Comparison of ENCODE assay signal across 8 cellular contexts in genomic region chr15:78077860-78078187, GRCh38. TPM values are rescaled to one million over a fixed set of nuclear protein-coding genes. Genes with fewer than 3 reads are reported as not detected.
DNase-seq lines count a peak whose midpoint lies in the region; ATAC-seq and TF ChIP-seq lines count a peak whose summit lies in the region.

No MANE protein-coding gene starts in this region.

- no peak for TF ChIP-seq CTCF in OCI-LY7 (conservative IDR thresholded peaks at IDR 0.05; ENCODE audit: low read length)
- TF ChIP-seq CTCF in psoas muscle (IDR thresholded peaks at IDR 0.05) = no peak

- H3K27me3 ChIP-seq in psoas muscle (ENCODE audit: insufficient read depth in 3 of 3, low read length in 2 of 3) = no peaks in the 10 kb centered on the region

- peaks cover 4% of the 10 kb centered on the region; the same call in 1 of the 2 replicates for H3K36me3 ChIP-seq in OCI-LY7 (ENCODE audit: insufficient read depth, low read length)
- no peaks in the 10 kb centered on the region for H3K36me3 ChIP-seq in psoas muscle (ENCODE audit: insufficient read depth in 1 of 2, low read depth in 1 of 2)

- CTCF ChIA-PET in OCI-LY7 (lab: Charles Lee; ENCODE audit: unreplicated experiment) = interaction anchor here (1.1 kb wide), 1 partner anchor 21 kb away, joined by 3 read pairs; no protein-coding TSS in a partner anchor

- no peaks in the 10 kb centered on the region for H3K9me2 ChIP-seq in OCI-LY7 (ENCODE audit: insufficient read depth, low read length)

- BruUV-seq in OCI-LY7 (replicated peaks; lab: Mats Ljungman, UMichigan) = no TSS peak

- WGBS in psoas muscle, 3 donors = 15 to 36% (median 30%) methylated on average over 6 of the region's 6 CpGs

- H3K9me3 ChIP-seq in OCI-LY7 (ENCODE audit: low read length) (no peaks in the 10 kb centered on the region), psoas muscle (no peaks in the 10 kb centered on the region)

- DNase-seq in DMS153 (lab: John Stamatoyannopoulos, UW) (peak; percentile 24), DMS153 treated with DMSO at 0.1 percent for 48 hours (lab: John Stamatoyannopoulos, UW; ENCODE audit: unreplicated experiment) (no peak), OCI-LY7 (ENCODE audit: low spot score) (no peak), psoas muscle (no peak), DMS 273 (lab: John Stamatoyannopoulos, UW; ENCODE audit: unreplicated experiment) (no peak), activated gamma-delta T cell (lab: John Stamatoyannopoulos, UW) (no peak)
- DNase-seq in activated CD4-positive, CD25-positive, alpha-beta regulatory T cell (lab: John Stamatoyannopoulos, UW) = no peak

- 0 out of 2 replicates have a peak, but pooled peaks cover 7% of the 10 kb centered on the region for H4K20me1 ChIP-seq in OCI-LY7 (ENCODE audit: insufficient read depth, low read length)

- intact Hi-C loops in OCI-LY7 (cut with micrococcal nuclease; ENCODE audit: unreplicated experiment) = no loop called here
- intact Hi-C loops in psoas muscle (cut with DNase I) = loop anchor here in 1 of 2 donors (5.0 kb wide), 1 partner anchor 71 kb away; no protein-coding TSS in a partner anchor

- peak overlapping the region; percentile 89 for H3K4me3 ChIP-seq in OCI-LY7 (ENCODE audit: low read depth, low read length, poor library complexity, severe bottlenecking)
- H3K4me3 ChIP-seq in psoas muscle = peak overlapping the region; percentile 93

- peak overlapping the region; percentile 99 for H2AFZ ChIP-seq in OCI-LY7 (ENCODE audit: low read length)

- peaks cover 41% of the 10 kb centered on the region for H3K79me2 ChIP-seq in OCI-LY7 (ENCODE audit: insufficient read depth, low read depth, low read length)

- H3K27ac ChIP-seq in OCI-LY7 (ENCODE audit: low read depth, low read length, poor library complexity, severe bottlenecking) (no peak overlapping the region), psoas muscle (peak overlapping the region; percentile 78)

- POLR2A ChIA-PET in OCI-LY7 (lab: Charles Lee) = interaction anchor here (0.6 to 2.1 kb wide), 2 partner anchors 18 to 89 kb away, joined by 3 to 5 read pairs; no protein-coding TSS in a partner anchor

- ATAC-seq in esophagus mucosa = peak; percentile 18
- peak in 2 of 4 donors; percentile 23 to 32 for ATAC-seq in psoas muscle

- peak overlapping the region; percentile 85 for H3K4me2 ChIP-seq in OCI-LY7 (ENCODE audit: low read length)

- H3K4me1 ChIP-seq in OCI-LY7 (ENCODE audit: insufficient read depth, low read length, poor library complexity, severe bottlenecking) = peaks cover 23% of the 10 kb centered on the region
- peaks cover 25% of the 10 kb centered on the region for H3K4me1 ChIP-seq in psoas muscle

RNA-seq across cellular contexts. Expression of gene TBC1D2B, which starts 0.3 kb away (rescaled TPM):
- 22.8 and 30.9 TPM in 2 replicates for total RNA-seq in OCI-LY7 (2014; rRNA removed; shearing (Covaris generic))
- total RNA-seq in OCI-LY7 (2022) (38.2 and 41.5 TPM in 2 replicates), esophagus mucosa (18.6 TPM), psoas muscle (10 to 100 TPM in 1 of 4 donors, 1 to 10 TPM in 3; 6.8 to 11.8 (median 8.8) TPM)
- 1 to 10 TPM; 2.8 to 5.6 (median 3.4) TPM for polyA plus RNA-seq in psoas muscle

RNA-seq across cellular contexts. Expression of gene SH2D7, which starts 14.5 kb away (rescaled TPM):
- not detected in 2 replicates for total RNA-seq in OCI-LY7 (2014; rRNA removed; shearing (Covaris generic))
- not detected in 2 replicates for total RNA-seq in OCI-LY7 (2022)
- total RNA-seq in esophagus mucosa = not detected
- total RNA-seq in psoas muscle = not detected
- polyA plus RNA-seq in psoas muscle = not detected

RNA-seq across cellular contexts. Expression of gene CIB2, which starts 53.4 kb away (rescaled TPM):
- total RNA-seq in OCI-LY7 (2014; rRNA removed; shearing (Covaris generic)) = 2.2 and 5.0 TPM in 2 replicates
- total RNA-seq in OCI-LY7 (2022) = 0.35 and 0.36 TPM in 2 replicates
- total RNA-seq in esophagus mucosa = 5.6 TPM
- 10 to 100 TPM in 1 of 4 donors, 1 to 10 TPM in 3; 2.4 to 18.0 (median 6.6) TPM for total RNA-seq in psoas muscle
- 1 to 10 TPM; 3.7 to 9.7 (median 4.7) TPM for polyA plus RNA-seq in psoas muscle
